Comparison of ENCODE assay signal across 8 cellular contexts in genomic region chr5:42718591-42718990, GRCh38. TPM values are rescaled to one million over a fixed set of nuclear protein-coding genes. Genes with fewer than 3 reads are reported as not detected.
DNase-seq lines count a peak whose midpoint lies in the region; ATAC-seq and TF ChIP-seq lines count a peak whose summit lies in the region.

No MANE protein-coding gene starts in this region.

- no peak overlapping the region for H3K4ac ChIP-seq in H9 (ENCODE audit: low read depth, low read length)

- no peak overlapping the region for H3K23ac ChIP-seq in H9 (ENCODE audit: insufficient read length, low read depth, low read length)

- peaks cover 21% of the 10 kb centered on the region for H3K4me1 Mint-ChIP-seq in activated T-cell treated with anti-CD3 and anti-CD28 coated beads, Interleukin-2, amount 50 U/mL, for 4 hours (ENCODE audit: low read depth)
- peaks cover 20% of the 10 kb centered on the region for H3K4me1 Mint-ChIP-seq in T-helper 1 cell treated with Interleukin-12 subunit alpha and Interleukin-12 subunit beta and Interleukin-4 antibody, amounts not matched to agents 30 μg/mL and 1 μg/mL, for 36 hours (ENCODE audit: low read depth)
- no peaks in the 10 kb centered on the region for H3K4me1 Mint-ChIP-seq in H9

- peak; percentile 66 to 69 for ATAC-seq in activated T-cell treated with anti-CD3 and anti-CD28 coated beads, Interleukin-2, amount 50 U/mL, for 4 hours
- peak; percentile 62 for ATAC-seq in HG03045 (IDR thresholded peaks at IDR 0.05; ENCODE audit: unreplicated experiment)

- H2AK5ac ChIP-seq in H9 (ENCODE audit: insufficient read length, low read length), result no peak overlapping the region

- H3K27ac ChIP-seq in dorsolateral prefrontal cortex, result no peak overlapping the region
- no peak overlapping the region for H3K27ac ChIP-seq in H9 (ENCODE audit: insufficient read length, low read depth, low read length)

- H3K9ac ChIP-seq in H9 (ENCODE audit: extremely low read depth, insufficient read length, low read length), result no peak overlapping the region

- H3K4me2 ChIP-seq in H9 (ENCODE audit: insufficient read depth, insufficient read length, low read length), result no peak overlapping the region

- no peaks in the 10 kb centered on the region for H3K36me3 Mint-ChIP-seq in activated T-cell treated with anti-CD3 and anti-CD28 coated beads, Interleukin-2, amount 50 U/mL, for 4 hours (ENCODE audit: insufficient read depth)
- H3K36me3 Mint-ChIP-seq in T-helper 1 cell treated with Interleukin-12 subunit alpha and Interleukin-12 subunit beta and Interleukin-4 antibody, amounts not matched to agents 30 μg/mL and 1 μg/mL, for 36 hours (ENCODE audit: low read depth), result no peaks in the 10 kb centered on the region
- H3K36me3 Mint-ChIP-seq in H9 (ENCODE audit: insufficient read depth in 1 of 3, low read depth in 3 of 3), result no peaks in the 10 kb centered on the region

- H3T11ph ChIP-seq in H9 (ENCODE audit: low read length), result no peak overlapping the region

- H4K91ac ChIP-seq in H9 (ENCODE audit: insufficient read length, low read depth, low read length), result no peak overlapping the region

- no peak overlapping the region for H4K8ac ChIP-seq in H9 (replicated peaks; ENCODE audit: insufficient read length, low read depth, low read length)

- H3K79me2 ChIP-seq in H9 (ENCODE audit: insufficient read depth, low read length), result no peaks in the 10 kb centered on the region

- no peak overlapping the region for H3K14ac ChIP-seq in H9 (ENCODE audit: insufficient read depth, low read length)

- no peak overlapping the region for H2BK12ac ChIP-seq in H9 (ENCODE audit: insufficient read length, low read depth, low read length)

- intact Hi-C loops in dorsolateral prefrontal cortex (cut with DNase I), result no loop called here

- H3K18ac ChIP-seq in H9 (ENCODE audit: insufficient read length, low read depth, low read length), result no peak overlapping the region

- DNase-seq in activated T-cell treated with anti-CD3 and anti-CD28 coated beads, Interleukin-2, amount 50 U/mL, for 4 hours, result no peak
- no peak for DNase-seq in activated T-cell treated with anti-CD3 and anti-CD28 coated beads, Interleukin-2, amount 50 U/mL, for 48 hours
- DNase-seq in renal cortical epithelial cell (ENCODE audit: low read depth) (peak; percentile 78), Ammon's horn (ENCODE audit: low spot score) (no peak), dorsolateral prefrontal cortex (no peak), H9 (no peak)

- H3K4me3 Mint-ChIP-seq in activated T-cell treated with anti-CD3 and anti-CD28 coated beads, Interleukin-2, amount 50 U/mL, for 4 hours, result no peak overlapping the region
- H3K4me3 Mint-ChIP-seq in T-helper 1 cell treated with Interleukin-12 subunit alpha and Interleukin-12 subunit beta and Interleukin-4 antibody, amounts not matched to agents 30 μg/mL and 1 μg/mL, for 36 hours, result peak overlapping the region; percentile 25
- no peak overlapping the region for H3K4me3 Mint-ChIP-seq in H9

- H2BK15ac ChIP-seq in H9 (ENCODE audit: low read depth, low read length), result no peak overlapping the region

- H2BK5ac ChIP-seq in H9 (ENCODE audit: insufficient read length, low read length), result no peak overlapping the region

- no peaks in the 10 kb centered on the region for H3K4me1 ChIP-seq in H9 (ENCODE audit: insufficient read depth, low read length)

- no peaks in the 10 kb centered on the region for H3K9me3 ChIP-seq in H9 (ENCODE audit: control insufficient read depth, low read depth, low read length)

- no peaks in the 10 kb centered on the region for H3K79me1 ChIP-seq in H9 (ENCODE audit: insufficient read depth, low read depth, low read length, poor library complexity, severe bottlenecking)

- H3K9me3 Mint-ChIP-seq in activated T-cell treated with anti-CD3 and anti-CD28 coated beads, Interleukin-2, amount 50 U/mL, for 4 hours, result no peaks in the 10 kb centered on the region
- no peaks in the 10 kb centered on the region for H3K9me3 Mint-ChIP-seq in T-helper 1 cell treated with Interleukin-12 subunit alpha and Interleukin-12 subunit beta and Interleukin-4 antibody, amounts not matched to agents 30 μg/mL and 1 μg/mL, for 36 hours
- H3K9me3 Mint-ChIP-seq in H9, result no peaks in the 10 kb centered on the region

- no peak overlapping the region for H4K5ac ChIP-seq in H9 (ENCODE audit: insufficient read length, low read depth, low read length)

- no peak overlapping the region for H3K27ac Mint-ChIP-seq in T-helper 1 cell treated with Interleukin-12 subunit alpha and Interleukin-12 subunit beta and Interleukin-4 antibody, amounts not matched to agents 30 μg/mL and 1 μg/mL, for 36 hours
- H3K27ac Mint-ChIP-seq in H9, result no peak overlapping the region

- no peak for TF ChIP-seq CTCF in dorsolateral prefrontal cortex (IDR thresholded peaks at IDR 0.05 in 54 of 56, conservative IDR thresholded peaks at IDR 0.05 in 2 of 56; ENCODE audit: low read depth in 1 of 56, partially characterized antibody in 56 of 56)
- TF ChIP-seq CTCF in H9 (conservative IDR thresholded peaks at IDR 0.05), result no peak

- H2BK120ac ChIP-seq in H9 (ENCODE audit: low read depth, low read length, poor library complexity, severe bottlenecking), result no peak overlapping the region

- H2AFZ ChIP-seq in H9 (ENCODE audit: low read length), result no peak overlapping the region

- no peaks in the 10 kb centered on the region for H4K20me1 ChIP-seq in H9 (ENCODE audit: control insufficient read depth, insufficient read depth, insufficient read length)

- H3K56ac ChIP-seq in H9 (ENCODE audit: insufficient read length, low read depth, low read length), result no peak overlapping the region

- H3K27me3 ChIP-seq in dorsolateral prefrontal cortex (no peaks in the 10 kb centered on the region), H9 (ENCODE audit: insufficient read depth, low read length) (no peaks in the 10 kb centered on the region)

- H2BK20ac ChIP-seq in H9 (ENCODE audit: low read depth, low read length, poor library complexity, severe bottlenecking), result no peak overlapping the region

- no peak overlapping the region for H3K4me3 ChIP-seq in dorsolateral prefrontal cortex

- no CpG with 5 or more reads among the region's 4 CpGs for WGBS in H9 (ENCODE audit: extremely low coverage, insufficient read length, low lambda C conversion rate)

- H3K27me3 Mint-ChIP-seq in activated T-cell treated with anti-CD3 and anti-CD28 coated beads, Interleukin-2, amount 50 U/mL, for 4 hours (ENCODE audit: low read depth), result peaks cover 6% of the 10 kb centered on the region
- peaks cover 48% of the 10 kb centered on the region for H3K27me3 Mint-ChIP-seq in T-helper 1 cell treated with Interleukin-12 subunit alpha and Interleukin-12 subunit beta and Interleukin-4 antibody, amounts not matched to agents 30 μg/mL and 1 μg/mL, for 36 hours (ENCODE audit: low read depth)
- no peaks in the 10 kb centered on the region for H3K27me3 Mint-ChIP-seq in H9 (ENCODE audit: low read depth)

- no peaks in the 10 kb centered on the region for H3K23me2 ChIP-seq in H9 (ENCODE audit: insufficient read length, low read depth, low read length, poor library complexity, severe bottlenecking)

RNA-seq across cellular contexts. Expression of gene CCDC152, which starts 38.0 kb away (rescaled TPM):
- total RNA-seq in activated T-cell treated with anti-CD3 and anti-CD28 coated beads, Interleukin-2, amount 50 U/mL, for 4 hours, result 10 to 100 TPM; 10.8 to 15.3 (median 11.6) TPM
- 1.1 TPM in 1 of 2 replicates, not detected in the other for total RNA-seq in renal cortical epithelial cell
- total RNA-seq in dorsolateral prefrontal cortex, result 1 to 10 TPM; 1.1 to 7.3 (median 3.8) TPM
- total RNA-seq in H9 (2021), result 0.13 and 0.48 TPM in 2 replicates
